Comparison of ENCODE assay signal across 8 cellular contexts in the genomic region with DNA sequence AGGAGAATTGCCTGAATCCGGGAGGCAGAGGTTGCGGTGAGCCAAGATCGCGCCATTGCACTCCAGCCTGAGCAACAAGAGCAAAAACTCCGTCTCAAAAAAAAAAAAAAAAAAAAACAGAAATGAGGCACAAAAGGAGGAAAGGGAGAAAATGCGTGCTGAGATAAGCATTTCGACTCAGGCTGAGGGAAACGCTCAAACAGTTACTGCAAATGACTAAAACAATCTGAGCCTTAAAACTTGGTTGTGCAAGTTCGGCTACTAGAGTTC. TPM values are rescaled to one million over a fixed set of nuclear protein-coding genes. Genes with fewer than 3 reads are reported as not detected.
DNase-seq lines count a peak whose midpoint lies in the region; ATAC-seq and TF ChIP-seq lines count a peak whose summit lies in the region.
"Not testable (repeated sequence)": the region's sequence is repeated elsewhere in the genome, so short reads cannot be mapped to it uniquely, and the experiment has no call there.

No MANE protein-coding gene starts in this region.

- not testable (repeated sequence) for TF ChIP-seq CTCF in adrenal gland (IDR thresholded peaks at IDR 0.05); esophagus muscularis mucosa (IDR thresholded peaks at IDR 0.05); right lobe of liver (IDR thresholded peaks at IDR 0.05); prostate gland (IDR thresholded peaks at IDR 0.05); vagina (IDR thresholded peaks at IDR 0.05)

- H3K27me3 ChIP-seq in HUES48 (ENCODE audit: control insufficient read depth, insufficient read depth, low read length); adrenal gland; esophagus muscularis mucosa; right lobe of liver; prostate gland (replicated peaks; ENCODE audit: insufficient read depth); vagina: not testable (repeated sequence)

- not testable (repeated sequence) for TF ChIP-seq POLR2A in adrenal gland (IDR thresholded peaks at IDR 0.05); esophagus muscularis mucosa (IDR thresholded peaks at IDR 0.05; ENCODE audit: low read depth); right lobe of liver (IDR thresholded peaks at IDR 0.05); prostate gland (IDR thresholded peaks at IDR 0.05); vagina (IDR thresholded peaks at IDR 0.05)

- intact Hi-C loops in adrenal gland (cut with DNase I) = loop anchor here in 1 of 2 donors (5.0 kb wide), 1 partner anchor 65 kb away; a partner anchor contains a TSS
- intact Hi-C loops in esophagus muscularis mucosa (cut with DNase I) = loop anchor here (5.0 kb wide), 2 partner anchors 65 to 95 kb away; a partner anchor contains a TSS
- intact Hi-C loops in right lobe of liver (cut with DNase I) = not testable (repeated sequence)
- intact Hi-C loops in prostate gland (cut with DNase I) = loop anchor here (2.0 to 5.0 kb wide), 2 partner anchors 65 to 95 kb away; a partner anchor contains a TSS
- intact Hi-C loops in vagina (cut with DNase I) = loop anchor here (1.0 kb wide), 1 partner anchor 64 kb away; a partner anchor contains a TSS

- H3K9me3 ChIP-seq in HUES48 (ENCODE audit: control insufficient read depth, insufficient read depth, low read length); adrenal gland (replicated peaks in 1 of 3); esophagus muscularis mucosa; right lobe of liver; prostate gland; vagina: not testable (repeated sequence)

- ATAC-seq in GM18499 (IDR thresholded peaks at IDR 0.05; ENCODE audit: insufficient read depth, unreplicated experiment) (peak; percentile 15), right lobe of liver (peak in 2 of 4 donors; percentile 33 to 44)

- peak overlapping the region; percentile 89 for H3K4me3 ChIP-seq in HUES48 (ENCODE audit: low read depth, low read length)
- H3K4me3 ChIP-seq in adrenal gland = peak overlapping the region; percentile 71 to 94 (median 81)
- peak overlapping the region; percentile 82 to 93 (median 88) for H3K4me3 ChIP-seq in esophagus muscularis mucosa
- peak overlapping the region; percentile 90 to 95 (median 94) for H3K4me3 ChIP-seq in right lobe of liver
- peak overlapping the region; percentile 74 to 86 for H3K4me3 ChIP-seq in prostate gland
- H3K4me3 ChIP-seq in vagina = peak overlapping the region; percentile 99

- not testable (repeated sequence) for TF ChIP-seq EP300 in esophagus muscularis mucosa (IDR thresholded peaks at IDR 0.05)

- DNase-seq in SKM-1 treated with dmso at 0.1 percent for 144 hours (lab: John Stamatoyannopoulos, UW; ENCODE audit: unreplicated experiment) = peak; percentile 70
- DNase-seq in adrenal gland; esophagus muscularis mucosa (ENCODE audit: extremely low spot score); right lobe of liver; prostate gland (ENCODE audit: low spot score); vagina (ENCODE audit: extremely low spot score in 2 of 2): not testable (repeated sequence)

- H3K4me1 ChIP-seq in HUES48 (ENCODE audit: control insufficient read depth, insufficient read depth, low read length) = peaks cover 11% of the 10 kb centered on the region; the same call in 1 of the 2 replicates
- peaks cover 9 to 33% of the 10 kb centered on the region in 2 donors for H3K4me1 ChIP-seq in adrenal gland (replicated peaks in 1 of 2)
- peaks cover 29 to 52% (median 46%) of the 10 kb centered on the region in 4 donors for H3K4me1 ChIP-seq in esophagus muscularis mucosa
- not testable (repeated sequence) for H3K4me1 ChIP-seq in right lobe of liver; prostate gland (replicated peaks)
- H3K4me1 ChIP-seq in vagina = peaks cover 47% of the 10 kb centered on the region

- not testable (repeated sequence) for H3K36me3 ChIP-seq in HUES48 (ENCODE audit: control insufficient read depth, insufficient read depth, low read length); adrenal gland (replicated peaks in 1 of 2); esophagus muscularis mucosa; right lobe of liver; prostate gland; vagina

- peak overlapping the region; percentile 90 for H3K9ac ChIP-seq in HUES48 (ENCODE audit: low read depth, low read length)

- WGBS in adrenal gland, 4 donors = 0 to 1% (median 0%) methylated on average over 9 of the region's 9 CpGs
- 1% methylated on average over 9 of the region's 9 CpGs for WGBS in esophagus muscularis mucosa
- 5% methylated on average over 9 of the region's 9 CpGs for WGBS in right lobe of liver (ENCODE audit: insufficient coverage, low coverage, low lambda C conversion rate, missing lambda C conversion rate)
- WGBS in prostate gland = under 1% methylated on average over 9 of the region's 9 CpGs

- H3K27ac ChIP-seq in HUES48 (ENCODE audit: low read depth, low read length) (peak overlapping the region; percentile 93), adrenal gland (peak overlapping the region; percentile 81 to 99 (median 97)), esophagus muscularis mucosa (replicated peaks in 1 of 4) (peak overlapping the region; percentile 97 to 99 (median 98)), right lobe of liver (peak overlapping the region; percentile 71 to 97 (median 96)), prostate gland (peak overlapping the region; percentile 90 to 95), vagina (peak overlapping the region; percentile 99)

RNA-seq across cellular contexts. Expression of a gene that starts 0.8 kb away (rescaled TPM):
- total RNA-seq in adrenal gland (10 to 100 TPM; 13.2 to 29.3 (median 22.6) TPM), esophagus muscularis mucosa (10 to 100 TPM; 24.6 to 47.2 (median 43.2) TPM), right lobe of liver (10 to 100 TPM in 2 of 6 experiments, 1 to 10 TPM in 4; 5.5 to 11.0 (median 9.2) TPM), prostate gland (10 to 100 TPM; 19.4 to 26.1 TPM), vagina (24.8 TPM)
- 10 to 100 TPM in 1 of 3 donors, 1 to 10 TPM in 2; 7.8 to 13.7 (median 10.0) TPM for polyA plus RNA-seq in adrenal gland
